In the genomic region with DNA sequence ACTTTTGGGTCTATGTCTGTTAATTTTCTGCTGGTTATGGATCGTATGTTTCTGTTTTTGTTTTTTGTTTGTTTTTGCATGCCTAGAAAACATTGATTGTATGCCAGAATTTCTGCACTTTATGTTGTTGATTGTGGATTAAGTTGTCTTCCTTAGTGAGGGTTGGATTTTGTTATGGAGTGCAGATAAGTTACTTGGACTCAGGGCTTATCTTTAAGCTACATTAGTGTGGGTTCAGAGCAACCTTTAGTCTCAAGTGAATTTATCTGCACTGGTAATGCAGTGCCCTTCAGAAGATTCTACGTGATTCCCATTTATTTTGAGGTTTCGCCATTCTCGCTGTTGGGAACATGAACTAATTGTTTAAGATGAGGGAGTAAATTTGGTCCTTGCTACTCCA, we compare ENCODE assay signal across 35 cellular contexts.
"Had no signal": no experiment of that assay in that cellular context is flagged by ENCODE, and none has a peak within 500 bp of the region (broad histone marks: within the 10 kb centered on the region; RNA-seq: fewer than 3 reads in every experiment).

No MANE protein-coding gene starts in this region.

- DNase-seq: activated CD4-positive, alpha-beta memory T cell treated with anti-CD3 and anti-CD28 coated beads for 36 hours; activated CD4-positive, alpha-beta T cell treated with anti-CD3 and anti-CD28 coated beads for 36 hours; activated CD4-positive, alpha-beta T cell treated with anti-CD3 and anti-CD28 coated beads, Interleukin-2, amount 10 ng/mL, durations not matched to agents 24 days and 14 days; activated CD4-positive, CD25-positive, alpha-beta regulatory T cell; activated CD4-positive, CD25-positive, alpha-beta regulatory T cell treated with anti-CD3 and anti-CD28 coated beads, Interleukin-2, amount 50 U/mL, for 72 hours; activated CD8-positive, alpha-beta memory T cell treated with anti-CD3 and anti-CD28 coated beads, Interleukin-2, amount 10 ng/mL, durations not matched to agents 7 days and 5 days; activated CD8-positive, alpha-beta memory T cell treated with anti-CD3 and anti-CD28 coated beads, Interleukin-2, amount 50 U/mL, for 4 hours; activated CD8-positive, alpha-beta T cell treated with anti-CD3 and anti-CD28 coated beads, Interleukin-2, amount 10 ng/mL, durations not matched to agents 7 days and 5 days; activated effector memory CD4-positive, alpha-beta T cell treated with anti-CD3 and anti-CD28 coated beads, Interleukin-2, amount 50 U/mL, for 16 hours; activated naive CD4-positive, alpha-beta T cell treated with anti-CD3 and anti-CD28 coated beads for 36 hours; activated naive CD8-positive, alpha-beta T cell treated with anti-CD3 and anti-CD28 coated beads for 36 hours; activated naive CD8-positive, alpha-beta T cell treated with anti-CD3 and anti-CD28 coated beads, Interleukin-2, amount 50 U/mL, for 24 hours; activated T-cell treated with anti-CD3 and anti-CD28 coated beads, Interleukin-2, amount 50 U/mL, for 1 hour; activated T-cell treated with anti-CD3 and anti-CD28 coated beads, Interleukin-2, amount 50 U/mL, for 48 hours; central memory CD4-positive, alpha-beta T cell; cerebellar nuclear complex; colonic mucosa; effector CD8-positive, alpha-beta T cell; foreskin fibroblast; head of caudate nucleus; T-helper 17 cell; T1000; WERI-Rb-1 had no signal

- H3K27ac ChIP-seq: ascending aorta, breast epithelium, cardiac muscle cell, colonic mucosa, epithelial cell of prostate, WERI-Rb-1 had no signal

- H3K4me3 ChIP-seq: ascending aorta, breast epithelium, cardiac muscle cell, colonic mucosa had no signal

- H3K27me3 ChIP-seq: ascending aorta, breast epithelium, cardiac muscle cell, colonic mucosa had no signal

- FAIRE-seq: endothelial cell of umbilical vein, frontal cortex had no signal

- H3K27ac Mint-ChIP-seq: activated CD4-positive, alpha-beta memory T cell treated with anti-CD3 and anti-CD28 coated beads for 36 hours; activated CD4-positive, alpha-beta T cell treated with anti-CD3 and anti-CD28 coated beads for 36 hours; activated CD4-positive, alpha-beta T cell treated with anti-CD3 and anti-CD28 coated beads, Interleukin-2, amount 10 ng/mL, durations not matched to agents 24 days and 14 days; activated CD8-positive, alpha-beta memory T cell treated with anti-CD3 and anti-CD28 coated beads, Interleukin-2, amount 10 ng/mL, durations not matched to agents 7 days and 5 days; activated CD8-positive, alpha-beta T cell treated with anti-CD3 and anti-CD28 coated beads, Interleukin-2, amount 10 ng/mL, durations not matched to agents 7 days and 5 days; activated naive CD4-positive, alpha-beta T cell treated with anti-CD3 and anti-CD28 coated beads for 36 hours; activated naive CD4-positive, alpha-beta T cell treated with anti-CD3 and anti-CD28 coated beads, Interleukin-2, amount 50 U/mL, for 24 hours; activated naive CD8-positive, alpha-beta T cell treated with anti-CD3 and anti-CD28 coated beads for 36 hours; activated naive CD8-positive, alpha-beta T cell treated with anti-CD3 and anti-CD28 coated beads, Interleukin-2, amount 50 U/mL, for 24 hours; activated T-helper 1 cell treated with anti-CD3 and anti-CD28 coated beads, Interleukin-12 subunit alpha, Interleukin-12 subunit beta, Interleukin-2, Interleukin-4 antibody, amounts not matched to agents 30 ng/mL and 10 ng/mL and 1 ng/mL, durations not matched to agents 14 hours and 24 hours and 36 hours; activated T-helper 2 cell treated with anti-CD3 and anti-CD28 coated beads, Interferon-gamma antibody, Interleukin-2, Interleukin-4, amounts not matched to agents 10 μg/mL and 5 μg/mL and 100 μg/mL, durations not matched to agents 14 hours and 24 hours and 36 hours; brain; T-helper 17 cell; T-helper 2 cell treated with Interferon-gamma antibody and Interleukin-4, amounts not matched to agents 5 μg/mL and 100 μg/mL, for 36 hours had no signal

- H3K9me3 ChIP-seq: ascending aorta, colonic mucosa had no signal

- H3K4me3 Mint-ChIP-seq: activated CD4-positive, alpha-beta memory T cell treated with anti-CD3 and anti-CD28 coated beads for 36 hours; activated CD4-positive, alpha-beta T cell treated with anti-CD3 and anti-CD28 coated beads for 36 hours; activated CD4-positive, alpha-beta T cell treated with anti-CD3 and anti-CD28 coated beads, Interleukin-2, amount 10 ng/mL, durations not matched to agents 24 days and 14 days; activated CD8-positive, alpha-beta memory T cell treated with anti-CD3 and anti-CD28 coated beads, Interleukin-2, amount 10 ng/mL, durations not matched to agents 7 days and 5 days; activated CD8-positive, alpha-beta T cell treated with anti-CD3 and anti-CD28 coated beads, Interleukin-2, amount 10 ng/mL, durations not matched to agents 7 days and 5 days; activated naive CD4-positive, alpha-beta T cell treated with anti-CD3 and anti-CD28 coated beads for 36 hours; activated naive CD4-positive, alpha-beta T cell treated with anti-CD3 and anti-CD28 coated beads, Interleukin-2, amount 50 U/mL, for 24 hours; activated naive CD8-positive, alpha-beta T cell treated with anti-CD3 and anti-CD28 coated beads for 36 hours; activated naive CD8-positive, alpha-beta T cell treated with anti-CD3 and anti-CD28 coated beads, Interleukin-2, amount 50 U/mL, for 24 hours; activated T-helper 1 cell treated with anti-CD3 and anti-CD28 coated beads, Interleukin-12 subunit alpha, Interleukin-12 subunit beta, Interleukin-2, Interleukin-4 antibody, amounts not matched to agents 30 ng/mL and 10 ng/mL and 1 ng/mL, durations not matched to agents 14 hours and 24 hours and 36 hours; brain; T-helper 17 cell; T-helper 2 cell treated with Interferon-gamma antibody and Interleukin-4, amounts not matched to agents 5 μg/mL and 100 μg/mL, for 36 hours had no signal

- H3K4me1 ChIP-seq: breast epithelium, colonic mucosa had no signal

- H3K9me3 Mint-ChIP-seq: activated CD4-positive, alpha-beta T cell treated with anti-CD3 and anti-CD28 coated beads, Interleukin-2, amount 10 ng/mL, durations not matched to agents 24 days and 14 days; activated naive CD4-positive, alpha-beta T cell treated with anti-CD3 and anti-CD28 coated beads for 36 hours; activated naive CD4-positive, alpha-beta T cell treated with anti-CD3 and anti-CD28 coated beads, Interleukin-2, amount 50 U/mL, for 24 hours; activated naive CD8-positive, alpha-beta T cell treated with anti-CD3 and anti-CD28 coated beads for 36 hours; activated naive CD8-positive, alpha-beta T cell treated with anti-CD3 and anti-CD28 coated beads, Interleukin-2, amount 50 U/mL, for 24 hours; activated T-helper 1 cell treated with anti-CD3 and anti-CD28 coated beads, Interleukin-12 subunit alpha, Interleukin-12 subunit beta, Interleukin-2, Interleukin-4 antibody, amounts not matched to agents 30 ng/mL and 10 ng/mL and 1 ng/mL, durations not matched to agents 14 hours and 24 hours and 36 hours; activated T-helper 2 cell treated with anti-CD3 and anti-CD28 coated beads, Interferon-gamma antibody, Interleukin-2, Interleukin-4, amounts not matched to agents 10 μg/mL and 5 μg/mL and 100 μg/mL, durations not matched to agents 14 hours and 24 hours and 36 hours had no signal

- ATAC-seq: activated CD4-positive, alpha-beta T cell treated with anti-CD3 and anti-CD28 coated beads for 36 hours; activated CD8-positive, alpha-beta memory T cell treated with anti-CD3 and anti-CD28 coated beads, Interleukin-2, amount 10 ng/mL, durations not matched to agents 7 days and 5 days; activated CD8-positive, alpha-beta T cell treated with anti-CD3 and anti-CD28 coated beads, Interleukin-2, amount 10 ng/mL, durations not matched to agents 7 days and 5 days; activated naive CD8-positive, alpha-beta T cell treated with anti-CD3 and anti-CD28 coated beads, Interleukin-2, amount 50 U/mL, for 24 hours; esophagus mucosa; T-helper 17 cell had no signal

- H3K27me3 Mint-ChIP-seq: activated CD4-positive, alpha-beta memory T cell treated with anti-CD3 and anti-CD28 coated beads for 36 hours; activated CD4-positive, alpha-beta T cell treated with anti-CD3 and anti-CD28 coated beads for 36 hours; activated CD4-positive, alpha-beta T cell treated with anti-CD3 and anti-CD28 coated beads, Interleukin-2, amount 10 ng/mL, durations not matched to agents 24 days and 14 days; activated CD8-positive, alpha-beta memory T cell treated with anti-CD3 and anti-CD28 coated beads, Interleukin-2, amount 10 ng/mL, durations not matched to agents 7 days and 5 days; activated naive CD4-positive, alpha-beta T cell treated with anti-CD3 and anti-CD28 coated beads, Interleukin-2, amount 50 U/mL, for 24 hours; activated naive CD8-positive, alpha-beta T cell treated with anti-CD3 and anti-CD28 coated beads for 36 hours; activated naive CD8-positive, alpha-beta T cell treated with anti-CD3 and anti-CD28 coated beads, Interleukin-2, amount 50 U/mL, for 24 hours; brain; T-helper 17 cell had no signal

- H3K36me3 ChIP-seq: ascending aorta, breast epithelium, cardiac muscle cell, colonic mucosa, WERI-Rb-1 had no signal

- H3K4me1 Mint-ChIP-seq: activated CD8-positive, alpha-beta memory T cell treated with anti-CD3 and anti-CD28 coated beads, Interleukin-2, amount 10 ng/mL, durations not matched to agents 7 days and 5 days had no signal
